ENCODE assay signal across 13 cellular contexts in genomic region chr7:1045727-1046063, GRCh38. TPM values are rescaled to one million over a fixed set of nuclear protein-coding genes. Genes with fewer than 3 reads are reported as not detected.
DNase-seq lines count a peak whose midpoint lies in the region; ATAC-seq and TF ChIP-seq lines count a peak whose summit lies in the region.
"Had no signal": no experiment of that assay in that cellular context is flagged by ENCODE, and none has a peak within 500 bp of the region (broad histone marks: within the 10 kb centered on the region; RNA-seq: fewer than 3 reads in every experiment).

No MANE protein-coding gene starts in this region.

- H3K27me3 ChIP-seq in left ventricle myocardium inferior (ENCODE audit: low read depth) (no peaks in the 10 kb centered on the region), lower lobe of right lung (ENCODE audit: low read depth) (no peaks in the 10 kb centered on the region)

- no peaks in the 10 kb centered on the region for H3K36me3 Mint-ChIP-seq in activated CD4-positive, alpha-beta memory T cell treated with anti-CD3 and anti-CD28 coated beads for 36 hours
- H3K36me3 Mint-ChIP-seq in type B pancreatic cell (no peaks in the 10 kb centered on the region), CD14-positive monocyte (peaks cover 0 to 10% of the 10 kb centered on the region in 2 donors)

- TF ChIP-seq CTCF in left ventricle myocardium inferior (IDR thresholded peaks at IDR 0.05; ENCODE audit: borderline replicate concordance) (no peak), lower lobe of right lung (IDR thresholded peaks at IDR 0.05) (no peak), type B pancreatic cell (conservative IDR thresholded peaks at IDR 0.05) (no peak), CD14-positive monocyte (IDR thresholded peaks at IDR 0.05) (no peak)

- H3K27ac Mint-ChIP-seq in activated CD4-positive, alpha-beta memory T cell treated with anti-CD3 and anti-CD28 coated beads for 36 hours = no peak overlapping the region
- H3K27ac Mint-ChIP-seq in type B pancreatic cell = peak overlapping the region; percentile 87
- no peak overlapping the region for H3K27ac Mint-ChIP-seq in CD14-positive monocyte

- POLR2A ChIA-PET in activated CD4-positive, alpha-beta memory T cell treated with anti-CD3 and anti-CD28 coated beads for 36 hours (lab: Charles Lee) = no interaction called here

- no peaks in the 10 kb centered on the region for H3K36me3 ChIP-seq in left ventricle myocardium inferior
- H3K36me3 ChIP-seq in lower lobe of right lung = no peaks in the 10 kb centered on the region

- H3K4me3 ChIP-seq in left ventricle myocardium inferior = peak overlapping the region; percentile 78
- no peak overlapping the region for H3K4me3 ChIP-seq in lower lobe of right lung

- H3K27me3 Mint-ChIP-seq in activated CD4-positive, alpha-beta memory T cell treated with anti-CD3 and anti-CD28 coated beads for 36 hours = no peaks in the 10 kb centered on the region
- H3K27me3 Mint-ChIP-seq in type B pancreatic cell = no peaks in the 10 kb centered on the region
- peaks cover 21 to 23% (median 22%) of the 10 kb centered on the region in 3 donors for H3K27me3 Mint-ChIP-seq in CD14-positive monocyte (ENCODE audit: low read depth in 3 of 3)

- H3K9me3 ChIP-seq in left ventricle myocardium inferior (replicated peaks) (no peaks in the 10 kb centered on the region), lower lobe of right lung (no peaks in the 10 kb centered on the region)

- intact Hi-C loops in left ventricle myocardium inferior (cut with micrococcal nuclease) (no loop called here), cardiac septum (cut with DNase I) (no loop called here), lower lobe of right lung (cut with DNase I) (no loop called here), CD14-positive monocyte (cut with micrococcal nuclease) (loop anchor here (2.0 to 5.0 kb wide), 2 partner anchors 17 to 117 kb away; partner anchors contain the start of gene ZFAND2A (in 1 of the 2))
- intact Hi-C loops in activated CD4-positive, alpha-beta memory T cell treated with anti-CD3 and anti-CD28 coated beads for 36 hours (cut with micrococcal nuclease) = loop anchor here (1.0 kb wide), 1 partner anchor 12 kb away; no protein-coding TSS in a partner anchor

- DNase-seq in left ventricle myocardium inferior (no peak), cardiac septum (ENCODE audit: low spot score) (no peak), lower lobe of right lung (peak; percentile 21), type B pancreatic cell (ENCODE audit: extremely low spot score, unreplicated experiment) (no peak), CD14-positive monocyte (ENCODE audit: low spot score) (no peak), cerebellar cortex (ENCODE audit: low spot score) (no peak)
- no peak for DNase-seq in activated CD4-positive, alpha-beta memory T cell treated with anti-CD3 and anti-CD28 coated beads for 36 hours
- DNase-seq in stimulated activated CD4-positive, alpha-beta T cell treated with anti-CD3 and anti-CD28 coated beads, Interleukin-12 subunit alpha, Interleukin-12 subunit beta, amount 100 ng/mL, for 4 hours = no peak
- DNase-seq: activated CD4-positive, alpha-beta T cell treated with anti-CD3 and anti-CD28 coated beads, Interleukin-2, amount 50 U/mL, for 1 hour; GDM1; NCI-H2171; stimulated activated CD4-positive, alpha-beta T cell treated with anti-CD3 and anti-CD28 coated beads, Interleukin-2, amount 100 ng/mL, for 48 hours; stimulated activated naive CD4-positive, alpha-beta T cell treated with Interleukin-2 at 50 U/mL for 16 hours had no signal

- H3K4me1 ChIP-seq in left ventricle myocardium inferior = peaks cover 92% of the 10 kb centered on the region
- peaks cover 93% of the 10 kb centered on the region for H3K4me1 ChIP-seq in lower lobe of right lung

- CTCF ChIA-PET in activated CD4-positive, alpha-beta memory T cell treated with anti-CD3 and anti-CD28 coated beads for 36 hours (lab: Charles Lee) = interaction anchor here (1.1 to 4.9 kb wide), 5 partner anchors 20 to 125 kb away, joined by 3 to 32 read pairs (median 6); a partner anchor contains a TSS

- peaks cover 66% of the 10 kb centered on the region for H3K4me1 Mint-ChIP-seq in activated CD4-positive, alpha-beta memory T cell treated with anti-CD3 and anti-CD28 coated beads for 36 hours (ENCODE audit: low read depth)
- peaks cover 55% of the 10 kb centered on the region for H3K4me1 Mint-ChIP-seq in type B pancreatic cell (ENCODE audit: unreplicated experiment)
- H3K4me1 Mint-ChIP-seq in CD14-positive monocyte = peaks cover 32% of the 10 kb centered on the region

- H3K9me3 Mint-ChIP-seq in activated CD4-positive, alpha-beta memory T cell treated with anti-CD3 and anti-CD28 coated beads for 36 hours = no peaks in the 10 kb centered on the region
- H3K9me3 Mint-ChIP-seq in type B pancreatic cell = no peaks in the 10 kb centered on the region
- peaks cover 0 to 3% (median 0%) of the 10 kb centered on the region in 7 donors for H3K9me3 Mint-ChIP-seq in CD14-positive monocyte

- H3K27ac ChIP-seq in left ventricle myocardium inferior (replicated peaks) (peak overlapping the region; percentile 94), lower lobe of right lung (no peak overlapping the region)

- H3K4me3 Mint-ChIP-seq in activated CD4-positive, alpha-beta memory T cell treated with anti-CD3 and anti-CD28 coated beads for 36 hours = peak overlapping the region; percentile 3
- H3K4me3 Mint-ChIP-seq in type B pancreatic cell = peak overlapping the region; percentile 91
- H3K4me3 Mint-ChIP-seq in CD14-positive monocyte = peak overlapping the region in 1 of 2 donors; percentile 39

- ATAC-seq in lower lobe of right lung = no peak

RNA-seq across cellular contexts. Expression of gene GPR146, which starts 1.3 kb away (rescaled TPM):
- total RNA-seq in left ventricle myocardium inferior (29.8 TPM), cardiac septum (12.6 TPM), lower lobe of right lung (44.8 TPM), type B pancreatic cell (ENCODE audit: low replicate concordance) (1.2 TPM in 2 replicates)
- total RNA-seq in activated CD4-positive, alpha-beta memory T cell treated with anti-CD3 and anti-CD28 coated beads for 36 hours = 1 to 10 TPM; 1.6 to 2.1 TPM
- under 1 TPM; 0.48 TPM for polyA plus RNA-seq in CD14-positive monocyte

RNA-seq across cellular contexts. Expression of gene GPER1, which starts 42.2 kb away (rescaled TPM):
- 3.0 TPM for total RNA-seq in left ventricle myocardium inferior
- 2.9 TPM for total RNA-seq in cardiac septum
- total RNA-seq in activated CD4-positive, alpha-beta memory T cell treated with anti-CD3 and anti-CD28 coated beads for 36 hours = under 1 TPM; 0.12 to 0.22 TPM
- 26.0 TPM for total RNA-seq in lower lobe of right lung
- total RNA-seq in type B pancreatic cell (ENCODE audit: low replicate concordance) = 2.5 and 5.0 TPM in 2 replicates
- polyA plus RNA-seq in CD14-positive monocyte = 1 to 10 TPM in 1 of 2 donors, under 1 TPM in 1; 0.35 to 4.1 TPM

Comparison
In these comparisons a context has a peak if more than half of its experiments do, and no peak if none do; other contexts are left out.
1. intact Hi-C loops: an anchor here in activated CD4-positive, alpha-beta memory T cell treated with anti-CD3 and anti-CD28 coated beads for 36 hours (1.0 kb wide) and CD14-positive monocyte (2.0 to 5.0 kb wide); none called in left ventricle myocardium inferior, cardiac septum and lower lobe of right lung.